Comparison of ENCODE assay signal across 1 cellular context in genomic region chr17:8628172-8628571, GRCh38.
TF ChIP-seq lines count a peak whose summit lies in the region.

No MANE protein-coding gene starts in this region.

TF ChIP-seq in GM23338, 12 proteins besides CTCF, POLR2A, EP300 and RAD21 (continued from another document):
- TF ChIP-seq ZNF462 (CRISPR knock-in tag; IDR thresholded peaks at IDR 0.05): no peak
- TF ChIP-seq ZNF114 (CRISPR knock-in tag; IDR thresholded peaks at IDR 0.05): no peak
- no peak for TF ChIP-seq NANOG (IDR thresholded peaks at IDR 0.05; ENCODE audit: borderline replicate concordance)
- no peak for TF ChIP-seq ETS1 (IDR thresholded peaks at IDR 0.05)
- no peak for TF ChIP-seq STAT1 (IDR thresholded peaks at IDR 0.05; ENCODE audit: unreplicated experiment)
- no peak for TF ChIP-seq ZNF331 (CRISPR knock-in tag; IDR thresholded peaks at IDR 0.05; ENCODE audit: low read depth)
